ENCODE assay signal across 1 cellular context in genomic region chr3:195921334-195921771, GRCh38.
TF ChIP-seq lines count a peak whose summit lies in the region.

No MANE protein-coding gene starts in this region.

TF ChIP-seq in WTC11, 78 proteins besides CTCF, POLR2A, EP300 and RAD21 (continued from another document):
- TF ChIP-seq PRDM15 (CRISPR knock-in tag; IDR thresholded peaks at IDR 0.05) (no peak), IRF1 (CRISPR knock-in tag; IDR thresholded peaks at IDR 0.05) (no peak)
